ENCODE assay signal across 10 cellular contexts in the genomic region with DNA sequence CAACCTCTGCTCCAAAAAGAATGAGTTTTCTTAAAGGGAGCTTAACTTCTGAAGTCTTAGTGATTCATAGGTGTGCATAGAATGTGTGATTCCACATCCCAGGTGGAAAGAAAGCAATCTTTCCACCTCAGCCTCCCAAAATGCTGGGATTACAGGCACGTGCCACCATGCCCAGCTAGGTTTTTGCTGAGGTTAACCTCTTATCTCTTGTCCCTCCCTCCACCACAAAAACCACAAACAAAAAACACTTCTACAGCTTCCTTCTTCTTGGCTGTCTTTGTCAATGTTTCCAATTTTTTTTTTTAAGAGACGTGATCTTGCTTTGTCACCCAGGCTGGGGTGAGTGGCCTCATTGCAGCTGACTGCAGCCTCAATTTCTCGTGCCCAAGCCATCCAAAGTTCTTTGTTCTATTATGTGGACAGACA. TPM values are rescaled to one million over a fixed set of nuclear protein-coding genes. Genes with fewer than 3 reads are reported as not detected.
DNase-seq lines count a peak whose midpoint lies in the region; ATAC-seq and TF ChIP-seq lines count a peak whose summit lies in the region.
"Had no signal": no experiment of that assay in that cellular context is flagged by ENCODE, and none has a peak within 500 bp of the region (broad histone marks: within the 10 kb centered on the region; RNA-seq: fewer than 3 reads in every experiment).

No MANE protein-coding gene starts in this region.

- no peaks in the 10 kb centered on the region for H3K27me3 Mint-ChIP-seq in activated CD8-positive, alpha-beta memory T cell treated with anti-CD3 and anti-CD28 coated beads, Interleukin-2, amount 10 ng/mL, durations not matched to agents 7 days and 5 days

- 19 to 48% (median 25%) methylated on average over 3 of the region's 3 CpGs for WGBS in spleen, 5 donors
- WGBS in psoas muscle, 3 donors = 68 to 86% (median 70%) methylated on average over 3 of the region's 3 CpGs

- H3K4me1 ChIP-seq in spleen (peaks cover 0 to 21% (median 15%) of the 10 kb centered on the region in 6 donors), breast epithelium (no peaks in the 10 kb centered on the region), psoas muscle (no peaks in the 10 kb centered on the region)
- H3K4me1 ChIP-seq: parathyroid adenoma had no signal

- H3K9me3 ChIP-seq in spleen (no peaks in the 10 kb centered on the region), breast epithelium (no peaks in the 10 kb centered on the region), psoas muscle (no peaks in the 10 kb centered on the region)

- H3K9me3 Mint-ChIP-seq in activated CD8-positive, alpha-beta memory T cell treated with anti-CD3 and anti-CD28 coated beads, Interleukin-2, amount 10 ng/mL, durations not matched to agents 7 days and 5 days (ENCODE audit: low read depth) = no peaks in the 10 kb centered on the region

- H3K27me3 ChIP-seq in spleen (replicated peaks in 1 of 7) (no peaks in the 10 kb centered on the region), breast epithelium (no peaks in the 10 kb centered on the region), psoas muscle (ENCODE audit: insufficient read depth in 3 of 3, low read length in 2 of 3) (no peaks in the 10 kb centered on the region)

- no peak for DNase-seq in activated CD8-positive, alpha-beta memory T cell treated with anti-CD3 and anti-CD28 coated beads, Interleukin-2, amount 10 ng/mL, durations not matched to agents 7 days and 5 days
- DNase-seq in activated CD8-positive, alpha-beta memory T cell treated with anti-CD3 and anti-CD28 coated beads for 24 hours = no peak
- DNase-seq in RPMI8226 (peak; percentile 73), spleen (no peak), breast epithelium (ENCODE audit: low spot score in 2 of 2) (no peak), COR-L47 (lab: John Stamatoyannopoulos, UW) (no peak), psoas muscle (no peak)
- DNase-seq in activated naive CD4-positive, alpha-beta T cell treated with anti-CD3 and anti-CD28 coated beads, Interleukin-2, amount 50 U/mL, for 16 hours = peak; percentile 20
- DNase-seq: GOT3 had no signal

- H3K36me3 ChIP-seq in spleen = peaks cover 0 to 33% (median 15%) of the 10 kb centered on the region in 6 donors
- H3K36me3 ChIP-seq in breast epithelium = no peaks in the 10 kb centered on the region
- peaks cover 3 to 38% of the 10 kb centered on the region in 2 donors for H3K36me3 ChIP-seq in psoas muscle (ENCODE audit: insufficient read depth in 1 of 2, low read depth in 1 of 2)

- H3K27ac ChIP-seq in spleen (peak overlapping the region in 6 of 8 donors; percentile 31 to 69 (median 50)), breast epithelium (no peak overlapping the region), psoas muscle (no peak overlapping the region)
- H3K27ac ChIP-seq: parathyroid adenoma had no signal

- H3K36me3 Mint-ChIP-seq in activated CD8-positive, alpha-beta memory T cell treated with anti-CD3 and anti-CD28 coated beads, Interleukin-2, amount 10 ng/mL, durations not matched to agents 7 days and 5 days = peaks cover 10% of the 10 kb centered on the region

- no peak overlapping the region for H3K4me3 Mint-ChIP-seq in activated CD8-positive, alpha-beta memory T cell treated with anti-CD3 and anti-CD28 coated beads, Interleukin-2, amount 10 ng/mL, durations not matched to agents 7 days and 5 days

- peak; percentile 48 for ATAC-seq in activated CD8-positive, alpha-beta memory T cell treated with anti-CD3 and anti-CD28 coated beads, Interleukin-2, amount 10 ng/mL, durations not matched to agents 7 days and 5 days
- no peak for ATAC-seq in psoas muscle

- no peak for TF ChIP-seq POLR2A in spleen (IDR thresholded peaks at IDR 0.05)
- TF ChIP-seq POLR2A in breast epithelium (IDR thresholded peaks at IDR 0.05) = no peak

- TF ChIP-seq CTCF in spleen (IDR thresholded peaks at IDR 0.05 in 8 of 11, conservative IDR thresholded peaks at IDR 0.05 in 3 of 11) = no peak
- no peak for TF ChIP-seq CTCF in breast epithelium (IDR thresholded peaks at IDR 0.05)
- TF ChIP-seq CTCF in psoas muscle (IDR thresholded peaks at IDR 0.05) = no peak

- peaks cover 18% of the 10 kb centered on the region for H3K4me1 Mint-ChIP-seq in activated CD8-positive, alpha-beta memory T cell treated with anti-CD3 and anti-CD28 coated beads, Interleukin-2, amount 10 ng/mL, durations not matched to agents 7 days and 5 days

- H3K4me3 ChIP-seq in spleen (peak overlapping the region in 1 of 8 donors; percentile 16), breast epithelium (no peak overlapping the region), psoas muscle (no peak overlapping the region)

- CTCF ChIA-PET in activated CD8-positive, alpha-beta memory T cell treated with anti-CD3 and anti-CD28 coated beads, Interleukin-2, amount 10 ng/mL, durations not matched to agents 7 days and 5 days (lab: Charles Lee) = interaction anchor here (1.0 to 1.9 kb wide), 4 partner anchors 8 to 179 kb away, joined by 3 to 4 read pairs (median 3); no protein-coding TSS in a partner anchor

- H3K27ac Mint-ChIP-seq in activated CD8-positive, alpha-beta memory T cell treated with anti-CD3 and anti-CD28 coated beads, Interleukin-2, amount 10 ng/mL, durations not matched to agents 7 days and 5 days = peak overlapping the region; percentile 18

- intact Hi-C loops in spleen (cut with DNase I; ENCODE audit: low total_unique reads) = no loop called here
- intact Hi-C loops in breast epithelium (cut with DNase I; ENCODE audit: low total_unique reads) = no loop called here
- intact Hi-C loops in psoas muscle (cut with DNase I) = no loop called here

RNA-seq across cellular contexts. Expression of a gene that starts 8.1 kb away (rescaled TPM):
- total RNA-seq in activated CD8-positive, alpha-beta memory T cell treated with anti-CD3 and anti-CD28 coated beads, Interleukin-2, amount 10 ng/mL, durations not matched to agents 7 days and 5 days = 100 to 1,000 TPM in 1 of 2 experiments, 10 to 100 TPM in 1; 93.1 to 111 TPM
- 10 to 100 TPM; 32.0 to 51.5 (median 34.2) TPM for total RNA-seq in spleen
- polyA plus RNA-seq in spleen = 10 to 100 TPM; 16.7 to 23.0 (median 21.4) TPM
- 10 to 100 TPM; 33.3 to 61.6 (median 48.5) TPM for total RNA-seq in breast epithelium
- total RNA-seq in psoas muscle = 10 to 100 TPM; 37.2 to 62.8 (median 46.6) TPM
- 10 to 100 TPM; 37.7 to 75.7 (median 63.9) TPM for polyA plus RNA-seq in psoas muscle

Comparison
In these comparisons a context has a peak if more than half of its experiments do, and no peak if none do; other contexts are left out.
1. DNase-seq: peak in RPMI8226 (single experiment) and activated naive CD4-positive, alpha-beta T cell treated with anti-CD3 and anti-CD28 coated beads, Interleukin-2, amount 50 U/mL, for 16 hours (single experiment); none in activated CD8-positive, alpha-beta memory T cell treated with anti-CD3 and anti-CD28 coated beads, Interleukin-2, amount 10 ng/mL, durations not matched to agents 7 days and 5 days (single experiment), activated CD8-positive, alpha-beta memory T cell treated with anti-CD3 and anti-CD28 coated beads for 24 hours (single experiment), spleen (single experiment), breast epithelium (0 of 2), COR-L47 (single experiment) and psoas muscle (0 of 2).
2. H3K27ac ChIP-seq: peak in spleen (6 of 8); none in breast epithelium (0 of 2) and psoas muscle (single experiment).